8 cellular contexts compared by ENCODE assay signal in genomic region chr10:112140110-112140755, GRCh38. TPM values are rescaled to one million over a fixed set of nuclear protein-coding genes. Genes with fewer than 3 reads are reported as not detected.
A peak's percentile ranks its signal among the peaks of the same experiment; 100 is the strongest.
DNase-seq lines count a peak whose midpoint lies in the region; ATAC-seq and TF ChIP-seq lines count a peak whose summit lies in the region.

No MANE protein-coding gene starts in this region.

- peaks cover 0 to 4% (median 0%) of the 10 kb centered on the region in 7 donors for H3K4me1 Mint-ChIP-seq in naive thymus-derived CD4-positive, alpha-beta T cell

- no peak overlapping the region for H3K27ac ChIP-seq in naive thymus-derived CD4-positive, alpha-beta T cell (ENCODE audit: low read depth, low read length)

- no peaks in the 10 kb centered on the region for H3K9me3 Mint-ChIP-seq in naive thymus-derived CD4-positive, alpha-beta T cell

- POLR2A ChIA-PET in naive thymus-derived CD4-positive, alpha-beta T cell (lab: Charles Lee), result no interaction called here

- no peaks in the 10 kb centered on the region for H3K36me3 ChIP-seq in naive thymus-derived CD4-positive, alpha-beta T cell (ENCODE audit: control insufficient read depth in 2 of 3, insufficient read depth in 3 of 3, low read length in 3 of 3)

- no peaks in the 10 kb centered on the region for H3K9me3 ChIP-seq in naive thymus-derived CD4-positive, alpha-beta T cell (ENCODE audit: control insufficient read depth in 2 of 3, low read length in 3 of 3)

- no peak overlapping the region for H3K4me3 ChIP-seq in epithelial cell of esophagus (ENCODE audit: low read length)
- no peak overlapping the region for H3K4me3 ChIP-seq in naive thymus-derived CD4-positive, alpha-beta T cell (ENCODE audit: low read length)

- H3K27ac Mint-ChIP-seq in naive thymus-derived CD4-positive, alpha-beta T cell, result no peak overlapping the region

- H3K4me3 Mint-ChIP-seq in naive thymus-derived CD4-positive, alpha-beta T cell, result no peak overlapping the region

- ATAC-seq in GM19452 (IDR thresholded peaks at IDR 0.05; ENCODE audit: unreplicated experiment), result peak; percentile 99
- ATAC-seq in HG03460 (IDR thresholded peaks at IDR 0.05; ENCODE audit: unreplicated experiment), result peak; percentile 95
- ATAC-seq in naive thymus-derived CD4-positive, alpha-beta T cell, result peak; percentile 87

- intact Hi-C loops in naive thymus-derived CD4-positive, alpha-beta T cell (cut with micrococcal nuclease), result loop anchor here (1.0 to 2.0 kb wide), 3 partner anchors 175 to 1393 kb away; no protein-coding TSS in a partner anchor

- no peaks in the 10 kb centered on the region for H3K4me1 ChIP-seq in naive thymus-derived CD4-positive, alpha-beta T cell (ENCODE audit: control insufficient read depth in 2 of 2, insufficient read depth in 2 of 2, low read length in 2 of 2)

- H3K36me3 Mint-ChIP-seq in naive thymus-derived CD4-positive, alpha-beta T cell, result no peaks in the 10 kb centered on the region

- H3K27me3 ChIP-seq in naive thymus-derived CD4-positive, alpha-beta T cell (ENCODE audit: control insufficient read depth in 2 of 2, insufficient read depth in 2 of 2, low read length in 2 of 2), result no peaks in the 10 kb centered on the region

- H3K27me3 Mint-ChIP-seq in naive thymus-derived CD4-positive, alpha-beta T cell, result peaks cover 0 to 9% (median 0%) of the 10 kb centered on the region in 5 donors

- DNase-seq in D341Med (ENCODE audit: low spot score), result peak; percentile 84
- peak; percentile 91 for DNase-seq in NCI-H82 (lab: John Stamatoyannopoulos, UW)
- DNase-seq in activated CD8-positive, alpha-beta memory T cell treated with anti-CD3 and anti-CD28 coated beads for 48 hours (ENCODE audit: low read depth in 2 of 3, low spot score in 2 of 3), result peak; percentile 43 to 61 (median 48)
- peak; percentile 80 for DNase-seq in epithelial cell of esophagus (ENCODE audit: low read depth)
- DNase-seq in naive thymus-derived CD4-positive, alpha-beta T cell, result peak; percentile 15 to 72 (median 43)
- peak; percentile 49 for DNase-seq in stimulated activated naive CD4-positive, alpha-beta T cell treated with Interleukin-2 at 50 U/mL for 16 hours (lab: John Stamatoyannopoulos, UW)

- TF ChIP-seq CTCF in epithelial cell of esophagus (IDR thresholded peaks at IDR 0.05; ENCODE audit: insufficient read depth, low read depth, low read length, missing control alignments), result peak; percentile 90

- CTCF ChIA-PET in naive thymus-derived CD4-positive, alpha-beta T cell (lab: Charles Lee), result interaction anchor here (0.7 to 1.1 kb wide), 2 partner anchors 18 to 126 kb away, joined by 3 read pairs; no protein-coding TSS in a partner anchor

RNA-seq across cellular contexts. Expression of gene GPAM, which starts 43.3 kb away (rescaled TPM):
- 10 to 100 TPM in 1 of 5 experiments, 1 to 10 TPM in 4; 3.7 to 11.3 (median 6.6) TPM for total RNA-seq in naive thymus-derived CD4-positive, alpha-beta T cell
- 1 to 10 TPM; 2.6 to 3.3 TPM for polyA plus RNA-seq in naive thymus-derived CD4-positive, alpha-beta T cell
